In the genomic region with DNA sequence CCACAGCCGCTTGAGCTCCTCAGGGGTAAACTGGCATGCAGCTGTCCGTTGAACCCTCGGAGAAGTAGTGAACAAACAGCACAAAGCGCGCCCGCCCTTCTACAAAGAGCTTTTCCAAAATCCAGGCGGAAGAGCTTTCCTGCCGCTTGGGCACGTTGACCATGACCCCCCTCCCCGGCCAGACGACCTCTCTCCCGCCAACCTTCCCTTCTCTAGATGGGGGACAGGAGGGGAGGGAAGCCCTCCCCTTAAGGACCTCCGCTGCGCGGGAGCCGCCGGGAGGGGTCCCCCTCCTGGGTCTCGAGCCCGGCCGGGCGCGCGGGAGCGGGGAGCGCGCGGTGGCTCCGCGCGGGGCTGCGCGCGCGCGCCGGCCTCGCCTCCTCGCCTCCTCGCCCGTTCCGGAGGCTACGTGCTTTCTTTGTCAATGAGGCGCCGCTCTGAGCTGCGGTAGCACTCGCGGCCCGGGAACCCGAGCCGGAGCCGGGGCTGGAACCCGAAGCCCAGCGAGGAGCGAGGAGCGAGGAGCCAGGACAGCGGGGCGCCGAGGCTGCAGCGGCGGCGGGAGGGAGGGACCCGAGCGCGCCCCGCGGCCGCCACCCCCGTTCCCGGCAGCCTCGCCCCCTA, we compare ENCODE assay signal across 8 cellular contexts.
A peak's percentile ranks its signal among the peaks of the same experiment; 100 is the strongest.
DNase-seq lines count a peak whose midpoint lies in the region; ATAC-seq lines count a peak whose summit lies in the region.

A gene (plus strand): TSS at position 421 of the 624 bp plus-strand sequence.

- H3K4me3 ChIP-seq in HUES6 (ENCODE audit: low read depth, low read length), result peak within 1 kb of the TSS; percentile 72
- peak within 1 kb of the TSS; percentile 86 for H3K4me3 ChIP-seq in adipocyte (ENCODE audit: low read length)
- peak within 1 kb of the TSS; percentile 77 for H3K4me3 ChIP-seq in iPS-20b (ENCODE audit: low read length)
- peak within 1 kb of the TSS; percentile 42 to 66 for H3K4me3 ChIP-seq in stomach smooth muscle (ENCODE audit: low read length in 2 of 2)

- DNase-seq in adipocyte (ENCODE audit: low read depth) (peak; percentile 67), T-helper 1 cell (no peak)

- H3K36me3 ChIP-seq in ES-I3 (ENCODE audit: insufficient read depth, low read length), result no peaks in the 10 kb centered on the region
- H3K36me3 ChIP-seq in HUES6 (ENCODE audit: control insufficient read depth, insufficient read depth, low read length), result no peaks in the 10 kb centered on the region
- H3K36me3 ChIP-seq in adipocyte (ENCODE audit: control insufficient read depth, insufficient read depth, low read length, severe bottlenecking), result no peaks in the 10 kb centered on the region
- H3K36me3 ChIP-seq in iPS-20b (ENCODE audit: insufficient read depth, low read depth, low read length), result no peaks in the 10 kb centered on the region
- no peaks in the 10 kb centered on the region for H3K36me3 ChIP-seq in stomach smooth muscle (ENCODE audit: control insufficient read depth in 2 of 2, insufficient read depth in 2 of 2, low read length in 2 of 2)

- H3K9me3 ChIP-seq in ES-I3 (ENCODE audit: control insufficient read depth, insufficient read depth, low read length), result no peaks in the 10 kb centered on the region
- H3K9me3 ChIP-seq in HUES6 (ENCODE audit: control insufficient read depth, insufficient read depth, low read depth, low read length), result no peaks in the 10 kb centered on the region
- H3K9me3 ChIP-seq in adipocyte (ENCODE audit: control insufficient read depth, low read length), result no peaks in the 10 kb centered on the region
- no peaks in the 10 kb centered on the region for H3K9me3 ChIP-seq in iPS-20b (ENCODE audit: insufficient read depth, low read depth, low read length)
- no peaks in the 10 kb centered on the region for H3K9me3 ChIP-seq in stomach smooth muscle (ENCODE audit: control insufficient read depth in 2 of 2, low read length in 2 of 2)

- H3K27me3 ChIP-seq in HUES6 (ENCODE audit: control insufficient read depth, insufficient read depth, low read length) (peaks cover 55% of the 10 kb centered on the region), adipocyte (replicated peaks; ENCODE audit: control insufficient read depth, insufficient read depth, low read length) (no peaks in the 10 kb centered on the region), iPS-20b (ENCODE audit: insufficient read depth, low read length) (peaks cover 57% of the 10 kb centered on the region), stomach smooth muscle (ENCODE audit: control insufficient read depth in 1 of 2, insufficient read depth in 2 of 2, low read length in 2 of 2) (peaks cover 31 to 35% of the 10 kb centered on the region in 2 donors)

- ATAC-seq in HG02970 (IDR thresholded peaks at IDR 0.05; ENCODE audit: low FRiP score, unreplicated experiment) (no peak), HG03039 (IDR thresholded peaks at IDR 0.05; ENCODE audit: unreplicated experiment) (no peak)

- H3K9ac ChIP-seq in ES-I3 (ENCODE audit: low read depth, low read length), result peak within 1 kb of the TSS; percentile 84
- peak within 1 kb of the TSS; percentile 58 for H3K9ac ChIP-seq in HUES6 (ENCODE audit: low read length)
- H3K9ac ChIP-seq in adipocyte (ENCODE audit: low read length), result peak within 1 kb of the TSS; percentile 79
- H3K9ac ChIP-seq in iPS-20b (ENCODE audit: low read depth, low read length), result peak within 1 kb of the TSS; percentile 65; the same call in 1 of the 2 replicates
- H3K9ac ChIP-seq in stomach smooth muscle (ENCODE audit: low read length in 2 of 2), result no peak within 1 kb of the TSS

- no peak within 1 kb of the TSS for H3K27ac ChIP-seq in HUES6 (ENCODE audit: low read depth, low read length)
- H3K27ac ChIP-seq in iPS-20b (ENCODE audit: low read length), result no peak within 1 kb of the TSS
- H3K27ac ChIP-seq in stomach smooth muscle (ENCODE audit: low read length), result no peak within 1 kb of the TSS

- H3K4me1 ChIP-seq in ES-I3 (ENCODE audit: insufficient read depth, low read length) (peaks cover 16% of the 10 kb centered on the region), HUES6 (ENCODE audit: control insufficient read depth, insufficient read depth, low read length) (peaks cover 19% of the 10 kb centered on the region; the same call in 1 of the 2 replicates), adipocyte (ENCODE audit: control insufficient read depth, insufficient read depth, low read length) (peaks cover 16% of the 10 kb centered on the region), iPS-20b (ENCODE audit: insufficient read depth, low read length) (no peaks in the 10 kb centered on the region), stomach smooth muscle (ENCODE audit: control insufficient read depth, insufficient read depth, low read length) (no peaks in the 10 kb centered on the region)

Comparison
In these comparisons a context has a peak if more than half of its experiments do, and no peak if none do; other contexts are left out.
1. H3K9ac ChIP-seq: peak in ES-I3 (single experiment), HUES6 (single experiment), adipocyte (single experiment) and iPS-20b (single experiment); none in stomach smooth muscle (0 of 2).
2. Peak in every context shown above with its lines, with median percentiles within 50 percentile points of each other: H3K4me3 ChIP-seq.